In the genomic region with DNA sequence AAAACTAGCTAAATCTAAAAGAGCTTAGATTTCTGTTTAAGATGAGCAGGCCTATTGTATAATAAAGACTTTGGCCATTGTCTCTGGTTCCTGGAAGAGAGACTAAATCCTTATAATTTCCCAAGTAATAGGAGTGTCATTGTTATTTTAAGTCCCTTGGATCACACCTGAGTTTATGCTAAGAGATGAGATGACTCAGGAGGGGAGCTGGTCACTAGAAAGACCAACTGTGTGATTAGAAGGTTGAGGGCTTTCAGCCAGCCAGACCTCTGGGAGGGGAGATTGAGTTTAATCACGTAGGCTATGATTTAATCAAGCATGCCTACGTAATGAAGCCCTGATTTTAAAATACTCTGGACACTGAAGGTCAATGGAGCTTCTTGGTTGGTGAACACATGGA, we compare ENCODE assay signal across 2 cellular contexts.
TF ChIP-seq lines count a peak whose summit lies in the region.

No MANE protein-coding gene starts in this region.

TF ChIP-seq in WTC11, 78 proteins besides CTCF, POLR2A, EP300 and RAD21 (continues in another document):
- TF ChIP-seq, protein P1, sequence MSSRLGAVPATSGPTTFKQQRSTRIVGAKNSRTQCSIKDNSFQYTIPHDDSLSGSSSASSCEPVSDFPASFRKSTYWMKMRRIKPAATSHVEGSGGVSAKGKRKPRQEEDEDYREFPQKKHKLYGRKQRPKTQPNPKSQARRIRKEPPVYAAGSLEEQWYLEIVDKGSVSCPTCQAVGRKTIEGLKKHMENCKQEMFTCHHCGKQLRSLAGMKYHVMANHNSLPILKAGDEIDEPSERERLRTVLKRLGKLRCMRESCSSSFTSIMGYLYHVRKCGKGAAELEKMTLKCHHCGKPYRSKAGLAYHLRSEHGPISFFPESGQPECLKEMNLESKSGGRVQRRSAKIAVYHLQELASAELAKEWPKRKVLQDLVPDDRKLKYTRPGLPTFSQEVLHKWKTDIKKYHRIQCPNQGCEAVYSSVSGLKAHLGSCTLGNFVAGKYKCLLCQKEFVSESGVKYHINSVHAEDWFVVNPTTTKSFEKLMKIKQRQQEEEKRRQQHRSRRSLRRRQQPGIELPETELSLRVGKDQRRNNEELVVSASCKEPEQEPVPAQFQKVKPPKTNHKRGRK (CRISPR knock-in tag; IDR thresholded peaks at IDR 0.05; ENCODE audit: borderline replicate concordance): no peak
- TF ChIP-seq GABPB1 (CRISPR knock-in tag; IDR thresholded peaks at IDR 0.05) (no peak), JAZF1 (CRISPR knock-in tag; IDR thresholded peaks at IDR 0.05) (no peak), ZSCAN18 (CRISPR knock-in tag; IDR thresholded peaks at IDR 0.05) (no peak), AR (CRISPR knock-in tag; IDR thresholded peaks at IDR 0.05) (no peak), ZNF232 (CRISPR knock-in tag; IDR thresholded peaks at IDR 0.05) (no peak), NR3C1 (CRISPR knock-in tag; conservative IDR thresholded peaks at IDR 0.05; ENCODE audit: low read depth) (no peak), TP53 (CRISPR knock-in tag; IDR thresholded peaks at IDR 0.05) (no peak), PRDM15 (CRISPR knock-in tag; IDR thresholded peaks at IDR 0.05) (no peak), SMAD4 (CRISPR knock-in tag; IDR thresholded peaks at IDR 0.05) (no peak), ESRRA (CRISPR knock-in tag; IDR thresholded peaks at IDR 0.05; ENCODE audit: borderline replicate concordance) (no peak), ELF4 (CRISPR knock-in tag; IDR thresholded peaks at IDR 0.05; ENCODE audit: low read depth) (no peak), ZBTB21 (CRISPR knock-in tag; IDR thresholded peaks at IDR 0.05; ENCODE audit: borderline replicate concordance) (no peak)
- TF ChIP-seq, protein P2, sequence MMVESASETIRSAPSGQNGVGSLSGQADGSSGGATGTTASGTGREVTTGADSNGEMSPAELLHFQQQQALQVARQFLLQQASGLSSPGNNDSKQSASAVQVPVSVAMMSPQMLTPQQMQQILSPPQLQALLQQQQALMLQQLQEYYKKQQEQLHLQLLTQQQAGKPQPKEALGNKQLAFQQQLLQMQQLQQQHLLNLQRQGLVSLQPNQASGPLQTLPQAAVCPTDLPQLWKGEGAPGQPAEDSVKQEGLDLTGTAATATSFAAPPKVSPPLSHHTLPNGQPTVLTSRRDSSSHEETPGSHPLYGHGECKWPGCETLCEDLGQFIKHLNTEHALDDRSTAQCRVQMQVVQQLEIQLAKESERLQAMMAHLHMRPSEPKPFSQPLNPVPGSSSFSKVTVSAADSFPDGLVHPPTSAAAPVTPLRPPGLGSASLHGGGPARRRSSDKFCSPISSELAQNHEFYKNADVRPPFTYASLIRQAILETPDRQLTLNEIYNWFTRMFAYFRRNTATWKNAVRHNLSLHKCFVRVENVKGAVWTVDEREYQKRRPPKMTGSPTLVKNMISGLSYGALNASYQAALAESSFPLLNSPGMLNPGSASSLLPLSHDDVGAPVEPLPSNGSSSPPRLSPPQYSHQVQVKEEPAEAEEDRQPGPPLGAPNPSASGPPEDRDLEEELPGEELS (CRISPR knock-in tag; IDR thresholded peaks at IDR 0.05): no peak

TF ChIP-seq in HepG2, 621 proteins besides CTCF, POLR2A, EP300 and RAD21:
- TF ChIP-seq REPIN1 (CRISPR knock-in tag; IDR thresholded peaks at IDR 0.05; ENCODE audit: borderline replicate concordance, low read depth): no peak
- TF ChIP-seq TGIF2 (CRISPR knock-in tag; IDR thresholded peaks at IDR 0.05): no peak
- TF ChIP-seq ZEB1 (IDR thresholded peaks at IDR 0.05; ENCODE audit: insufficient replicate concordance, low read depth): no peak
- no peak for TF ChIP-seq KLF15 (CRISPR knock-in tag; IDR thresholded peaks at IDR 0.05; ENCODE audit: borderline replicate concordance)
- TF ChIP-seq AKNA (CRISPR knock-in tag; IDR thresholded peaks at IDR 0.05; ENCODE audit: borderline replicate concordance): no peak
- TF ChIP-seq SP1 (IDR thresholded peaks at IDR 0.05): no peak
- no peak for TF ChIP-seq SP1 (CRISPR knock-in tag; IDR thresholded peaks at IDR 0.05)
- no peak for TF ChIP-seq NONO (IDR thresholded peaks at IDR 0.05)
- TF ChIP-seq NONO (CRISPR knock-in tag; conservative IDR thresholded peaks at IDR 0.05): no peak
- TF ChIP-seq CENPX (CRISPR knock-in tag; IDR thresholded peaks at IDR 0.05): no peak
- TF ChIP-seq ZNF687 (CRISPR knock-in tag; IDR thresholded peaks at IDR 0.05): no peak
- TF ChIP-seq YEATS2 (CRISPR knock-in tag; IDR thresholded peaks at IDR 0.05; ENCODE audit: borderline replicate concordance): no peak
- no peak for TF ChIP-seq TRIM22 (IDR thresholded peaks at IDR 0.05)
- no peak for TF ChIP-seq ZNF891 (CRISPR knock-in tag; IDR thresholded peaks at IDR 0.05)
- TF ChIP-seq KLF11 (CRISPR knock-in tag; IDR thresholded peaks at IDR 0.05): no peak
